ENCODE assay signal across 8 cellular contexts in genomic region chr4:5050520-5050955, GRCh38. TPM values are rescaled to one million over a fixed set of nuclear protein-coding genes. Genes with fewer than 3 reads are reported as not detected.
DNase-seq lines count a peak whose midpoint lies in the region; ATAC-seq and TF ChIP-seq lines count a peak whose summit lies in the region.

No MANE protein-coding gene starts in this region.

- ATAC-seq in GM23338 (peak; percentile 80), heart right ventricle (peak; percentile 83 to 95 (median 88)), omental fat pad (ENCODE audit: low FRiP score) (peak; percentile 72), GM18505 (IDR thresholded peaks at IDR 0.05; ENCODE audit: unreplicated experiment) (no peak)

- no peak overlapping the region for H3K27ac ChIP-seq in GM23338 (ENCODE audit: low read depth)
- H3K27ac ChIP-seq in adrenal gland: no peak overlapping the region
- peak overlapping the region in 1 of 10 donors; percentile 57 for H3K27ac ChIP-seq in heart right ventricle

- intact Hi-C loops in Calu3 (cut with micrococcal nuclease; ENCODE audit: unreplicated experiment) (loop anchor here (10.0 kb wide), 1 partner anchor 764 kb away; no protein-coding TSS in a partner anchor), adrenal gland (cut with DNase I) (no loop called here), heart right ventricle (cut with DNase I) (loop anchor here in 8 of 10 donors (2.0 to 10.0 kb wide), 8 partner anchors 92 to 764 kb away; no protein-coding TSS in a partner anchor)

- TF ChIP-seq POLR2A in adrenal gland (IDR thresholded peaks at IDR 0.05): no peak
- TF ChIP-seq POLR2A in GM18505 (IDR thresholded peaks at IDR 0.05; ENCODE audit: borderline replicate concordance, extremely low read depth, insufficient read depth, insufficient read length): no peak

- H3K27me3 Mint-ChIP-seq in Calu3 (ENCODE audit: unreplicated experiment): no peaks in the 10 kb centered on the region
- H3K27me3 Mint-ChIP-seq in GM23338 (ENCODE audit: insufficient read depth, low read depth, poor library complexity): peaks cover 34% of the 10 kb centered on the region

- DNase-seq in Calu3 (peak; percentile 41), GM23338 (ENCODE audit: low spot score) (peak; percentile 91), NCI-H510A (lab: John Stamatoyannopoulos, UW) (peak; percentile 22), adrenal gland (peak; percentile 62 to 79 (median 68)), heart right ventricle (peak; percentile 66 to 69), omental fat pad (ENCODE audit: low spot score) (peak; percentile 36), mesenteric fat pad (ENCODE audit: low spot score) (no peak)

- no TSS peak for BruUV-seq in Calu3 (replicated peaks; lab: Mats Ljungman, UMichigan)

- H2AFZ ChIP-seq in GM23338: peak overlapping the region; percentile 100

- no peaks in the 10 kb centered on the region for H3K9me3 ChIP-seq in adrenal gland (replicated peaks in 1 of 3)
- H3K9me3 ChIP-seq in heart right ventricle: peaks cover 0 to 12% (median 0%) of the 10 kb centered on the region in 11 donors

- H3K4me3 Mint-ChIP-seq in Calu3 (ENCODE audit: low read depth, unreplicated experiment): peak overlapping the region; percentile 41
- H3K4me3 Mint-ChIP-seq in GM23338: peak overlapping the region; percentile 80

- H3K36me3 ChIP-seq in GM23338 (ENCODE audit: insufficient read depth): no peaks in the 10 kb centered on the region
- H3K36me3 ChIP-seq in adrenal gland (replicated peaks in 1 of 2): no peaks in the 10 kb centered on the region
- no peaks in the 10 kb centered on the region for H3K36me3 ChIP-seq in heart right ventricle

- CTCF ChIA-PET in Calu3 (lab: Charles Lee): no interaction called here

- TF ChIP-seq CTCF in Calu3 (IDR thresholded peaks at IDR 0.05; ENCODE audit: unreplicated experiment): no peak
- TF ChIP-seq CTCF in GM23338 (conservative IDR thresholded peaks at IDR 0.05; ENCODE audit: low read depth in 2 of 2): peak; percentile 69 to 91
- peak; percentile 44 to 67 (median 60) for TF ChIP-seq CTCF in adrenal gland (IDR thresholded peaks at IDR 0.05)
- peak; percentile 52 to 79 (median 69) for TF ChIP-seq CTCF in heart right ventricle (IDR thresholded peaks at IDR 0.05)
- TF ChIP-seq CTCF in omental fat pad (IDR thresholded peaks at IDR 0.05): peak in 1 of 3 donors; percentile 43

- H3K36me3 Mint-ChIP-seq in Calu3 (ENCODE audit: insufficient read depth, unreplicated experiment) (no peaks in the 10 kb centered on the region), GM23338 (ENCODE audit: low read depth) (no peaks in the 10 kb centered on the region)

- H3K9me2 ChIP-seq in GM23338 (ENCODE audit: insufficient read depth): no peaks in the 10 kb centered on the region

- no peaks in the 10 kb centered on the region for H4K20me1 ChIP-seq in GM23338 (replicated peaks; ENCODE audit: insufficient read depth)

- no peak overlapping the region for H3K27ac Mint-ChIP-seq in Calu3 (ENCODE audit: unreplicated experiment)
- H3K27ac Mint-ChIP-seq in GM23338: no peak overlapping the region

- 0 to 2% (median 1%) methylated on average over 4 to 25 of the region's 25 CpGs for WGBS in adrenal gland, 4 donors
- WGBS in heart right ventricle, 2 donors: 1% methylated on average over 25 of the region's 25 CpGs

- H3K4me1 Mint-ChIP-seq in Calu3 (ENCODE audit: low read depth, unreplicated experiment) (no peaks in the 10 kb centered on the region), GM23338 (peaks cover 7% of the 10 kb centered on the region; the same call in 1 of the 3 replicates)

- H3F3A ChIP-seq in GM23338 (replicated peaks; ENCODE audit: low read depth): 0 out of 2 replicates have a peak, but pooled peaks cover 4% of the 10 kb centered on the region

- H3K79me2 ChIP-seq in GM23338 (replicated peaks; ENCODE audit: insufficient read depth): no peaks in the 10 kb centered on the region

- H3K9me3 Mint-ChIP-seq in Calu3 (ENCODE audit: low read depth, unreplicated experiment) (peaks cover 2% of the 10 kb centered on the region), GM23338 (no peaks in the 10 kb centered on the region)

- peak overlapping the region; percentile 85 for H3K4me3 ChIP-seq in GM23338
- H3K4me3 ChIP-seq in adrenal gland: peak overlapping the region in 2 of 4 donors; percentile 19 to 56
- peak overlapping the region; percentile 24 to 64 (median 57) for H3K4me3 ChIP-seq in heart right ventricle

- H3K4me2 ChIP-seq in GM23338: peak overlapping the region; percentile 100

- peaks cover 41% of the 10 kb centered on the region for H3K27me3 ChIP-seq in GM23338 (ENCODE audit: insufficient read depth)
- H3K27me3 ChIP-seq in adrenal gland: peaks cover 14% of the 10 kb centered on the region
- peaks cover 0 to 49% (median 24%) of the 10 kb centered on the region in 7 donors for H3K27me3 ChIP-seq in heart right ventricle

- H3K4me1 ChIP-seq in GM23338 (ENCODE audit: insufficient read depth): no peaks in the 10 kb centered on the region
- peaks cover 8 to 14% of the 10 kb centered on the region in 2 donors for H3K4me1 ChIP-seq in adrenal gland (replicated peaks in 1 of 2)
- peaks cover 0 to 25% (median 17%) of the 10 kb centered on the region in 9 donors for H3K4me1 ChIP-seq in heart right ventricle

TF ChIP-seq in GM23338, 12 proteins besides CTCF, POLR2A, EP300 and RAD21:
- TF ChIP-seq POLR2AphosphoS5 (IDR thresholded peaks at IDR 0.05; ENCODE audit: low read depth) (no peak), EZH2 (IDR thresholded peaks at IDR 0.05; ENCODE audit: low read depth, unreplicated experiment) (peak; percentile 52)

RNA-seq across cellular contexts. Expression of gene STK32B, which starts 0.7 kb away (rescaled TPM):
- total RNA-seq in Calu3 (2022) (not detected in 2 replicates), adrenal gland (1 to 10 TPM in 2 of 8 donors, under 1 TPM in 6; 0.32 to 6.8 (median 0.75) TPM), heart right ventricle (under 1 TPM; 0.25 to 0.68 (median 0.40) TPM), omental fat pad (1 to 10 TPM; 2.4 to 3.9 (median 3.1) TPM), mesenteric fat pad (4.3 TPM)
- total RNA-seq in GM23338 (2014; rRNA removed; shearing (Covaris generic)): 1.5 and 2.3 TPM in 2 replicates
- polyA plus RNA-seq in GM23338 (2016; fragmentation: Nextera tagmentation; extraction: Ambion mirVana) (0.42 and 0.71 TPM in 2 replicates), adrenal gland (under 1 TPM; 0.16 to 0.30 (median 0.29) TPM), heart right ventricle (under 1 TPM; 0.12 to 0.29 TPM)

RNA-seq across cellular contexts. Expression of gene CYTL1, which starts 31.3 kb away (rescaled TPM):
- not detected in 2 replicates for total RNA-seq in Calu3 (2022)
- 8.3 and 12.6 TPM in 2 replicates for total RNA-seq in GM23338 (2014; rRNA removed; shearing (Covaris generic))
- 17.6 TPM in 2 replicates for polyA plus RNA-seq in GM23338 (2016; fragmentation: Nextera tagmentation; extraction: Ambion mirVana)
- 1 to 10 TPM in 7 of 8 donors, not detected in 1; 1.0 to 5.7 (median 1.8) TPM for total RNA-seq in adrenal gland
- 1 to 10 TPM in 1 of 3 donors, under 1 TPM in 2; 0.48 to 1.1 (median 0.51) TPM for polyA plus RNA-seq in adrenal gland
- total RNA-seq in heart right ventricle: under 1 TPM in 5 of 10 donors, not detected in 5; 0.24 to 0.95 (median 0.55) TPM
- under 1 TPM in 1 of 2 donors, not detected in 1; 0.20 TPM for polyA plus RNA-seq in heart right ventricle
- total RNA-seq in omental fat pad: 1 to 10 TPM in 2 of 4 donors, under 1 TPM in 1, not detected in 1; 0.46 to 1.1 (median 1.1) TPM
- total RNA-seq in mesenteric fat pad: 1.4 TPM

Comparison
In these comparisons a context has a peak if more than half of its experiments do, and no peak if none do; other contexts are left out.
1. intact Hi-C loops: an anchor here in Calu3 (10.0 kb wide) and heart right ventricle (2.0 to 10.0 kb wide); none called in adrenal gland.